Comparison of ENCODE assay signal across 10 cellular contexts in genomic region chr4:42653606-42654560, GRCh38. TPM values are rescaled to one million over a fixed set of nuclear protein-coding genes. Genes with fewer than 3 reads are reported as not detected.
A peak's percentile ranks its signal among the peaks of the same experiment; 100 is the strongest.
DNase-seq lines count a peak whose midpoint lies in the region; ATAC-seq, FAIRE-seq and TF ChIP-seq lines count a peak whose summit lies in the region.
"Had no signal": no experiment of that assay in that cellular context is flagged by ENCODE, and none has a peak within 500 bp of the region (broad histone marks: within the 10 kb centered on the region; RNA-seq: fewer than 3 reads in every experiment).

No MANE protein-coding gene starts in this region.

- FAIRE-seq in HepG2 (lab: Jason Lieb, UNC), result no peak

- peaks cover 39% of the 10 kb centered on the region for H3K36me3 Mint-ChIP-seq in activated naive CD8-positive, alpha-beta T cell treated with anti-CD3 and anti-CD28 coated beads, Interleukin-2, amount 50 U/mL, for 24 hours (ENCODE audit: low read depth)
- H3K36me3 Mint-ChIP-seq in memory B cell, result peaks cover 21% of the 10 kb centered on the region

- H3K36me3 ChIP-seq in HepG2 (replicated peaks in 1 of 2; ENCODE audit: control insufficient read depth in 1 of 2, insufficient read depth in 2 of 2, low read length in 2 of 2) (no peaks in the 10 kb centered on the region), right lobe of liver (no peaks in the 10 kb centered on the region), neuronal stem cell (replicated peaks in 1 of 2; ENCODE audit: control insufficient read depth in 2 of 2, insufficient read depth in 2 of 2, low read length in 2 of 2) (no peaks in the 10 kb centered on the region)
- H3K36me3 ChIP-seq: brain microvascular endothelial cell, gastroesophageal sphincter had no signal

- no TSS peak for BruUV-seq in HepG2 (replicated peaks; lab: Mats Ljungman, UMichigan)

- H3K14ac ChIP-seq in neuronal stem cell (ENCODE audit: low read length), result no peak overlapping the region

- no peak for TF ChIP-seq RAD21 in HepG2 (CRISPR knock-in tag; IDR thresholded peaks at IDR 0.05)

- no peak overlapping the region for H3K23ac ChIP-seq in neuronal stem cell (ENCODE audit: low read depth, low read length, poor library complexity)

- peaks cover 2% of the 10 kb centered on the region for H3K79me1 ChIP-seq in neuronal stem cell (ENCODE audit: low read depth, low read length)

- H2BK12ac ChIP-seq in neuronal stem cell (ENCODE audit: low read length), result no peak overlapping the region

- H2AK5ac ChIP-seq in neuronal stem cell (ENCODE audit: low read depth, low read length), result no peak overlapping the region

- peak overlapping the region; percentile 91 for H3K4me3 Mint-ChIP-seq in activated naive CD8-positive, alpha-beta T cell treated with anti-CD3 and anti-CD28 coated beads, Interleukin-2, amount 50 U/mL, for 24 hours
- H3K4me3 Mint-ChIP-seq in memory B cell, result no peak overlapping the region

- no peaks in the 10 kb centered on the region for H4K20me1 ChIP-seq in HepG2 (ENCODE audit: insufficient read depth, low read length)

- H3K27me3 Mint-ChIP-seq in activated naive CD8-positive, alpha-beta T cell treated with anti-CD3 and anti-CD28 coated beads, Interleukin-2, amount 50 U/mL, for 24 hours, result no peaks in the 10 kb centered on the region
- no peaks in the 10 kb centered on the region for H3K27me3 Mint-ChIP-seq in memory B cell

- H2BK5ac ChIP-seq in neuronal stem cell (ENCODE audit: low read length), result no peak overlapping the region

- DNase-seq in HepG2 (ENCODE audit: low spot score), result no peak
- no peak for DNase-seq in right lobe of liver
- DNase-seq in activated naive CD8-positive, alpha-beta T cell treated with anti-CD3 and anti-CD28 coated beads, Interleukin-2, amount 50 U/mL, for 24 hours, result no peak
- no peak for DNase-seq in memory B cell (ENCODE audit: low spot score in 2 of 2)
- no peak for DNase-seq in C1 segment of cervical spinal cord (lab: John Stamatoyannopoulos, UW)
- no peak for DNase-seq in neuronal stem cell (ENCODE audit: low spot score)
- DNase-seq in NCI-H1105 (lab: John Stamatoyannopoulos, UW), result no peak

- CTCF ChIA-PET in HepG2 (lab: Yijun Ruan, JAX; ENCODE audit: low intra/inter-chr PET ratio, low total read pairs), result no interaction called here

- TF ChIP-seq EP300 in HepG2 (IDR thresholded peaks at IDR 0.05; ENCODE audit: low read depth in 2 of 2, low read length in 2 of 2), result no peak
- no peak for TF ChIP-seq EP300 in HepG2 (CRISPR knock-in tag; IDR thresholded peaks at IDR 0.05; ENCODE audit: borderline replicate concordance)

- no peak overlapping the region for H3K4ac ChIP-seq in neuronal stem cell (ENCODE audit: low read length)

- H3K27ac ChIP-seq in HepG2 (ENCODE audit: extremely low read length, insufficient read depth, low read length) (no peak overlapping the region), right lobe of liver (no peak overlapping the region), neuronal stem cell (replicated peaks; ENCODE audit: low read length) (no peak overlapping the region)
- H3K27ac ChIP-seq: brain microvascular endothelial cell had no signal

- H3K4me1 ChIP-seq in HepG2 (ENCODE audit: insufficient read depth, low read length), result peaks cover 44% of the 10 kb centered on the region
- peaks cover 0 to 8% (median 0%) of the 10 kb centered on the region in 4 donors for H3K4me1 ChIP-seq in right lobe of liver
- H3K4me1 ChIP-seq in neuronal stem cell (ENCODE audit: control insufficient read depth in 2 of 2, insufficient read depth in 1 of 2, low read depth in 1 of 2, low read length in 2 of 2), result peaks cover 4 to 8% of the 10 kb centered on the region in 2 donors

- peaks cover 71% of the 10 kb centered on the region for H3K4me1 Mint-ChIP-seq in activated naive CD8-positive, alpha-beta T cell treated with anti-CD3 and anti-CD28 coated beads, Interleukin-2, amount 50 U/mL, for 24 hours
- H3K4me1 Mint-ChIP-seq in memory B cell, result peaks cover 30% of the 10 kb centered on the region

- H3K9me3 ChIP-seq in HepG2 (ENCODE audit: low read length) (no peaks in the 10 kb centered on the region), right lobe of liver (no peaks in the 10 kb centered on the region), neuronal stem cell (replicated peaks in 1 of 2; ENCODE audit: control insufficient read depth in 2 of 2, insufficient read depth in 1 of 2, low read depth in 1 of 2, low read length in 2 of 2) (peaks cover 0 to 4% of the 10 kb centered on the region in 2 donors)
- H3K9me3 ChIP-seq: gastroesophageal sphincter had no signal

- H2AFZ ChIP-seq in HepG2 (ENCODE audit: low read length) (no peak overlapping the region), neuronal stem cell (ENCODE audit: low read length) (no peak overlapping the region)

- ATAC-seq in HepG2 (no peak), right lobe of liver (no peak), memory B cell (ENCODE audit: low read depth) (no peak), HG03565 (IDR thresholded peaks at IDR 0.05; ENCODE audit: unreplicated experiment) (no peak)
- no peak for ATAC-seq in activated naive CD8-positive, alpha-beta T cell treated with anti-CD3 and anti-CD28 coated beads, Interleukin-2, amount 50 U/mL, for 24 hours
- ATAC-seq: gastroesophageal sphincter had no signal

- intact Hi-C loops in HepG2 (cut with micrococcal nuclease; ENCODE audit: unreplicated experiment) (no loop called here), right lobe of liver (cut with DNase I) (no loop called here)

- no peak overlapping the region for H2BK120ac ChIP-seq in neuronal stem cell (ENCODE audit: low read depth, low read length)

- H4K8ac ChIP-seq in neuronal stem cell (ENCODE audit: low read depth, low read length), result no peak overlapping the region

- POLR2A ChIA-PET in HepG2 (lab: Yijun Ruan, JAX), result no interaction called here

- no peak for TF ChIP-seq POLR2A in HepG2 (IDR thresholded peaks at IDR 0.05; ENCODE audit: insufficient read depth in 1 of 2, low read depth in 2 of 2, low read length in 2 of 2)
- no peak for TF ChIP-seq POLR2A in right lobe of liver (IDR thresholded peaks at IDR 0.05)

- TF ChIP-seq CTCF in HepG2 (CRISPR knock-in tag; IDR thresholded peaks at IDR 0.05) (no peak), right lobe of liver (IDR thresholded peaks at IDR 0.05) (no peak)

- in situ Hi-C loops in HepG2 (cut with HindIII; ENCODE audit: extremely low pct_ligation_motif_present, low pct_unique_long_range_greater_than_20kb), result no loop called here

- H3K4me2 ChIP-seq in HepG2 (ENCODE audit: low read depth, low read length), result 0 out of 2 replicates have a peak overlapping the region, but pooled peaks have one; percentile 95
- no peak overlapping the region for H3K4me2 ChIP-seq in neuronal stem cell (ENCODE audit: insufficient read depth, low read length, poor library complexity, severe bottlenecking)

- peaks cover 28% of the 10 kb centered on the region for H3K9me3 Mint-ChIP-seq in activated naive CD8-positive, alpha-beta T cell treated with anti-CD3 and anti-CD28 coated beads, Interleukin-2, amount 50 U/mL, for 24 hours
- H3K9me3 Mint-ChIP-seq in memory B cell, result peaks cover 3% of the 10 kb centered on the region

- H3K27me3 ChIP-seq in HepG2 (ENCODE audit: control insufficient read depth in 1 of 2, insufficient read depth in 2 of 2, low read length in 2 of 2), result no peaks in the 10 kb centered on the region
- H3K27me3 ChIP-seq in right lobe of liver, result no peaks in the 10 kb centered on the region
- H3K27me3 ChIP-seq in neuronal stem cell (ENCODE audit: control insufficient read depth in 3 of 3, insufficient read depth in 3 of 3, low read depth in 1 of 3, low read length in 3 of 3), result peaks cover 0 to 31% (median 0%) of the 10 kb centered on the region in 3 experiments
- H3K27me3 ChIP-seq: brain microvascular endothelial cell, gastroesophageal sphincter had no signal

- no peak overlapping the region for H3K18ac ChIP-seq in neuronal stem cell (ENCODE audit: low read length)

- H2BK15ac ChIP-seq in neuronal stem cell (ENCODE audit: low read length), result no peak overlapping the region

- no peaks in the 10 kb centered on the region for H3K79me2 ChIP-seq in HepG2 (ENCODE audit: insufficient read depth, low read length)

- 52% methylated on average over 8 of the region's 8 CpGs for WGBS in HepG2 (ENCODE audit: low lambda C conversion rate)
- 88% methylated on average over 8 of the region's 8 CpGs for WGBS in right lobe of liver (ENCODE audit: insufficient coverage, low coverage, low lambda C conversion rate, missing lambda C conversion rate)
- WGBS in neuronal stem cell (ENCODE audit: extremely low coverage in 2 of 2, insufficient read length in 2 of 2, insufficient replicate concordance in 1 of 2), 2 donors, result no CpG with 5 or more reads among the region's 8 CpGs

- H3K27ac Mint-ChIP-seq in activated naive CD8-positive, alpha-beta T cell treated with anti-CD3 and anti-CD28 coated beads, Interleukin-2, amount 50 U/mL, for 24 hours, result peak overlapping the region; percentile 93
- peak overlapping the region; percentile 45 for H3K27ac Mint-ChIP-seq in memory B cell

- H3K9ac ChIP-seq in HepG2 (ENCODE audit: insufficient read depth, low read depth, low read length) (no peak overlapping the region), neuronal stem cell (ENCODE audit: low read depth, low read length, poor library complexity) (no peak overlapping the region)

- no peak overlapping the region for H3K4me3 ChIP-seq in HepG2 (replicated peaks in 1 of 3; ENCODE audit: insufficient read depth in 1 of 3, low read depth in 2 of 3, low read length in 3 of 3)
- no peak overlapping the region for H3K4me3 ChIP-seq in right lobe of liver
- H3K4me3 ChIP-seq in neuronal stem cell (ENCODE audit: low read length in 2 of 2), result no peak overlapping the region
- H3K4me3 ChIP-seq: gastroesophageal sphincter had no signal

- H4K91ac ChIP-seq in neuronal stem cell (ENCODE audit: low read depth, low read length, poor library complexity), result no peak overlapping the region

RNA-seq across cellular contexts. Expression of gene ATP8A1, which starts 3.0 kb away (rescaled TPM):
- total RNA-seq in HepG2 (2016; rRNA removed; fragmentation: Illumina TruSeq; extraction: Trizol) (4.8 and 6.2 TPM in 2 replicates), right lobe of liver (1 to 10 TPM; 1.0 to 3.4 (median 1.9) TPM)
- 1.1 TPM in 2 replicates for total RNA-seq in HepG2 (2016; cell fraction: cytosol; rRNA removed; fragmentation: Illumina TruSeq; extraction: Trizol; ENCODE audit: low read depth)
- total RNA-seq in HepG2 (2016; cell fraction: insoluble cytoplasmic fraction; rRNA removed; fragmentation: Illumina TruSeq; extraction: Trizol), result 2.5 and 5.3 TPM in 2 replicates
- 1.4 and 1.5 TPM in 2 replicates for total RNA-seq in HepG2 (2016; cell fraction: membrane; rRNA removed; fragmentation: Illumina TruSeq; extraction: Trizol)
- 21.5 and 21.6 TPM in 2 replicates for total RNA-seq in HepG2 (2016; cell fraction: nucleus; rRNA removed; fragmentation: Illumina TruSeq; extraction: Trizol)
- polyA plus RNA-seq in HepG2 (2011; rRNA removed), result 1.7 and 2.2 TPM in 2 replicates
- 0.27 and 0.77 TPM in 2 replicates for polyA plus RNA-seq in HepG2 (2011; cell fraction: cytosol; rRNA removed)
- 4.0 and 8.0 TPM in 2 replicates for polyA plus RNA-seq in HepG2 (2011; cell fraction: nucleus; rRNA removed)
- 1.9 and 3.0 TPM in 2 replicates for polyA plus RNA-seq in HepG2 (2012)
- 0.10 and 0.37 TPM in 2 replicates for polyA plus RNA-seq in HepG2 (2016; cell fraction: cytosol; fragmentation: Illumina TruSeq; extraction: Trizol; ENCODE audit: low read depth)
- polyA plus RNA-seq in HepG2 (2016; cell fraction: insoluble cytoplasmic fraction; fragmentation: Illumina TruSeq; extraction: Trizol; ENCODE audit: low read depth), result 1.2 and 2.5 TPM in 2 replicates
- 0.23 and 0.33 TPM in 2 replicates for polyA plus RNA-seq in HepG2 (2016; cell fraction: membrane; fragmentation: Illumina TruSeq; extraction: Trizol; ENCODE audit: low read depth)
- polyA plus RNA-seq in HepG2 (2016; cell fraction: nucleus; fragmentation: Illumina TruSeq; extraction: Trizol; ENCODE audit: insufficient read depth, low read depth), result 12.3 and 13.7 TPM in 2 replicates
- polyA minus RNA-seq in HepG2 (2011; rRNA and poly(A)+ RNA removed; ENCODE audit: low replicate concordance), result 1.8 and 1.9 TPM in 2 replicates
- 1.5 and 2.2 TPM in 2 replicates for polyA minus RNA-seq in HepG2 (2011; cell fraction: cytosol; rRNA and poly(A)+ RNA removed)
- 32.2 and 38.3 TPM in 2 replicates for polyA minus RNA-seq in HepG2 (2011; cell fraction: nucleus; rRNA and poly(A)+ RNA removed)
- polyA plus RNA-seq in neuronal stem cell (2013, experiment 1 of 2), result 5.6 TPM
- 5.9 TPM for polyA plus RNA-seq in neuronal stem cell (2013, experiment 2 of 2)
